In the genomic region with DNA sequence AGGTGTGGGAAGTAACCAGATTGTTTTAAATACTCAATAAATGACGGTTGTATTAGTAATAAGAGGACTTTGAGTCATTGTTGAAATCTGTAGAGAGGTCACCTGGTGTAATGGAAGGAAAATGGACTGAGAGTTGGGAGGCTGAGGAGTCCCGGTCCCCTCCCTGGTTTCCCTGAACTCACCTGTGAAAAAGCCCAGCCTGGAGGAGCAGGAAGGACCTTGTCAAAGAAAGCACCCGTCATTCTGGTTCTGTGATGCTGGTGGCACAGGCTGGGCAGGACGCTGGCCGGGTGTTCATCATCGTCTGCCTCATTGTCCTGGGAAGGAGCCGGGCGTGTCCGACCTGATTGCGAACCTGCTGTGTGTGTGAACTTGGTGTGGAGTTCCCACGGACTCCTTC, we compare ENCODE assay signal across 19 cellular contexts.
"Had no signal": no experiment of that assay in that cellular context is flagged by ENCODE, and none has a peak within 500 bp of the region (broad histone marks: within the 10 kb centered on the region; RNA-seq: fewer than 3 reads in every experiment).

No MANE protein-coding gene starts in this region.

- ATAC-seq: naive thymus-derived CD8-positive, alpha-beta T cell had no signal

- H3K4me2 ChIP-seq: hepatocyte had no signal

- H3K36me3 ChIP-seq: cardiac muscle cell, left ventricle myocardium inferior, thoracic aorta, upper lobe of left lung had no signal

- FAIRE-seq: frontal cortex had no signal

- DNase-seq: activated CD4-positive, alpha-beta T cell treated with anti-CD3 and anti-CD28 coated beads, Interleukin-2, amount 50 U/mL, for 48 hours; activated naive CD4-positive, alpha-beta T cell treated with anti-CD3 and anti-CD28 coated beads, Interleukin-2, amount 10 ng/mL, durations not matched to agents 7 days and 5 days; activated T-cell treated with anti-CD3 and anti-CD28 coated beads, Interleukin-2, amount 50 U/mL, for 48 hours; amygdala; cortex of kidney; endodermal cell; glutamatergic neuron; kidney glomerular epithelial cell; left ventricle myocardium inferior; naive thymus-derived CD8-positive, alpha-beta T cell; stimulated activated CD4-positive, alpha-beta T cell treated with anti-CD3 and anti-CD28 coated beads, Interleukin-2, amount 100 ng/mL, for 48 hours; stimulated activated CD8-positive, alpha-beta memory T cell treated with anti-CD3 and anti-CD28 coated beads, Interleukin-4, amount 100 ng/mL, for 48 hours; stimulated activated naive CD4-positive, alpha-beta T cell; T-helper 9 cell; upper lobe of left lung had no signal

- H3K9me3 ChIP-seq: left ventricle myocardium inferior, thoracic aorta, upper lobe of left lung had no signal

- H2AFZ ChIP-seq: hepatocyte had no signal

- H3K4me1 ChIP-seq: upper lobe of left lung had no signal

- H3K79me2 ChIP-seq: hepatocyte had no signal

- H3K4me3 ChIP-seq: cardiac muscle cell, hepatocyte, left ventricle myocardium inferior, thoracic aorta, upper lobe of left lung had no signal

- H3K27me3 ChIP-seq: cardiac muscle cell, hepatocyte, upper lobe of left lung had no signal

- H3K27ac ChIP-seq: cardiac muscle cell, hepatocyte, left ventricle myocardium inferior, thoracic aorta, upper lobe of left lung had no signal
